In genomic region chr7:5303061-5303460, GRCh38 we compare ENCODE assay signal across 1 cellular context.
TF ChIP-seq lines count a peak whose summit lies in the region.

No MANE protein-coding gene starts in this region.

TF ChIP-seq in HepG2, 621 proteins besides CTCF, POLR2A, EP300 and RAD21 (continued from another document):
- TF ChIP-seq, protein P1, sequence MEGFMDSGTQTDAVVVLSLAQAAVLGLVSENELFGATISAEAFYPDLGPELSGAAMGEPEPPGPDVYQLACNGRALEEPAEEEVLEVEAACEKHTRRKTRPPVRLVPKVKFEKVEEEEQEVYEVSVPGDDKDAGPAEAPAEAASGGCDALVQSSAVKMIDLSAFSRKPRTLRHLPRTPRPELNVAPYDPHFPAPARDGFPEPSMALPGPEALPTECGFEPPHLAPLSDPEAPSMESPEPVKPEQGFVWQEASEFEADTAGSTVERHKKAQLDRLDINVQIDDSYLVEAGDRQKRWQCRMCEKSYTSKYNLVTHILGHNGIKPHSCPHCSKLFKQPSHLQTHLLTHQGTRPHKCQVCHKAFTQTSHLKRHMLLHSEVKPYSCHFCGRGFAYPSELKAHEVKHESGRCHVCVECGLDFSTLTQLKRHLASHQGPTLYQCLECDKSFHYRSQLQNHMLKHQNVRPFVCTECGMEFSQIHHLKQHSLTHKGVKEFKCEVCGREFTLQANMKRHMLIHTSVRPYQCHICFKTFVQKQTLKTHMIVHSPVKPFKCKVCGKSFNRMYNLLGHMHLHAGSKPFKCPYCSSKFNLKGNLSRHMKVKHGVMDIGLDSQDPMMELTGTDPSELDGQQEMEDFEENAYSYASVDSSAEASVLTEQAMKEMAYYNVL (CRISPR knock-in tag; IDR thresholded peaks at IDR 0.05; ENCODE audit: borderline replicate concordance) = no peak
- no peak for TF ChIP-seq LCORL (IDR thresholded peaks at IDR 0.05)
- no peak for TF ChIP-seq LCORL (CRISPR knock-in tag; IDR thresholded peaks at IDR 0.05)
- TF ChIP-seq E2F5 (CRISPR knock-in tag; conservative IDR thresholded peaks at IDR 0.05) = no peak
- TF ChIP-seq FOXO1 (CRISPR knock-in tag; IDR thresholded peaks at IDR 0.05) = no peak
